In the genomic region with DNA sequence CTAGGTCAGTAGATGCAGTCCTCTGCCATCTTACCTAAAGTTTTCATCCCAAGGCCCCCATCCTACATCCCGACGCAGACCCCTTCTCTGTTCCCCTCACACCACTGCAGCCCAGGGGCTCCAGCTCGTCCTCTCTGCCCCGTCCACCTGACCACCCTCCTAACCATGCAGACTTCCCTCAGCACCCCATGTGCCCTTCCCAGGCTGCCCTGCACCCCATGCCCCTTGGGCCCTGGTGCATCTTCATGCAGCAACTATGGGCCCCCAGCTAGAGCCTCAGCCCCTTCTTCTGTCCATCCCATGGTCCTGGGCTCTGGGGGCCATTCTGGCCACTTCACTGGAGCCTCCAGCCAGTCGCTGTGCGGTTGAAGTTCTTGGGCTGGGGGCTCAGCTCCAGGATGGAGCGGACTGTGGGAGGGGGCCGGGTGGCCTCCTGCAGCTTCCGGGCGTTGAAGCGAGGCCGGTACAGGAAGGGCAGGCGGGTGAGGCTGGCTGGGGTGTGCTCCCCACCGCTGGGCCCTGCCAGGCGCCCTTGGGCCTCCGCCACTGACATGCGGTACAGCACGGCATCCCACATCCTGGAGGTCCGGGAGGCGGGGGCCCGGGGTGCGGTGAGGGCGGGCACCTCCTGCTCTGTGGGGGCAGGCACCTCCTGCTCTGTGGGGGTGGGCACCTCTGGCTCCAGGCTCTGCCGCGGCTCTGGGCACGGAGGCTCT, we compare ENCODE assay signal across 8 cellular contexts. TPM values are rescaled to one million over a fixed set of nuclear protein-coding genes. Genes with fewer than 3 reads are reported as not detected.
DNase-seq lines count a peak whose midpoint lies in the region; ATAC-seq and TF ChIP-seq lines count a peak whose summit lies in the region.

No MANE protein-coding gene starts in this region.

- H3K27ac Mint-ChIP-seq in CD8-positive, alpha-beta T cell = peak overlapping the region; percentile 83
- H3K27ac Mint-ChIP-seq in activated CD4-positive, alpha-beta memory T cell treated with anti-CD3 and anti-CD28 coated beads, Interleukin-2, amount 10 ng/mL, durations not matched to agents 7 days and 5 days = peak overlapping the region; percentile 94

- H3K4me1 ChIP-seq in CD8-positive, alpha-beta T cell (ENCODE audit: insufficient read depth, low read length) = peaks cover 51% of the 10 kb centered on the region
- no peaks in the 10 kb centered on the region for H3K4me1 ChIP-seq in SJCRH30

- TF ChIP-seq CTCF in CD8-positive, alpha-beta T cell (IDR thresholded peaks at IDR 0.05) = no peak

- CTCF ChIA-PET in CD8-positive, alpha-beta T cell (lab: Charles Lee) = interaction anchor here (0.5 to 2.4 kb wide), 12 partner anchors 8 to 313 kb away, joined by 3 to 8 read pairs (median 3); no protein-coding TSS in a partner anchor
- CTCF ChIA-PET in activated CD4-positive, alpha-beta memory T cell treated with anti-CD3 and anti-CD28 coated beads, Interleukin-2, amount 10 ng/mL, durations not matched to agents 7 days and 5 days (lab: Charles Lee) = interaction anchor here (0.9 to 1.6 kb wide), 4 partner anchors 35 to 195 kb away, joined by 4 to 5 read pairs (median 4); partner anchors contain the start of gene MRPL23

- no peaks in the 10 kb centered on the region for H3K27me3 ChIP-seq in CD8-positive, alpha-beta T cell (ENCODE audit: insufficient read depth, low read length)
- H3K27me3 ChIP-seq in SJCRH30 (no peaks in the 10 kb centered on the region), MG63 (no peaks in the 10 kb centered on the region)

- H3K9me3 Mint-ChIP-seq in CD8-positive, alpha-beta T cell = no peaks in the 10 kb centered on the region
- H3K9me3 Mint-ChIP-seq in activated CD4-positive, alpha-beta memory T cell treated with anti-CD3 and anti-CD28 coated beads, Interleukin-2, amount 10 ng/mL, durations not matched to agents 7 days and 5 days = no peaks in the 10 kb centered on the region

- H3K27me3 Mint-ChIP-seq in CD8-positive, alpha-beta T cell (ENCODE audit: low read depth) = no peaks in the 10 kb centered on the region
- no peaks in the 10 kb centered on the region for H3K27me3 Mint-ChIP-seq in activated CD4-positive, alpha-beta memory T cell treated with anti-CD3 and anti-CD28 coated beads, Interleukin-2, amount 10 ng/mL, durations not matched to agents 7 days and 5 days

- peak overlapping the region; percentile 64 for H3K4me3 ChIP-seq in CD8-positive, alpha-beta T cell (ENCODE audit: low read depth, low read length)
- H3K4me3 ChIP-seq in SJCRH30 (no peak overlapping the region), MG63 (no peak overlapping the region)

- POLR2A ChIA-PET in CD8-positive, alpha-beta T cell (lab: Charles Lee) = interaction anchor here (0.9 to 4.0 kb wide), 8 partner anchors 13 to 42 kb away, joined by 3 to 27 read pairs (median 4); partner anchors contain the start of gene LSP1
- POLR2A ChIA-PET in activated CD4-positive, alpha-beta memory T cell treated with anti-CD3 and anti-CD28 coated beads, Interleukin-2, amount 10 ng/mL, durations not matched to agents 7 days and 5 days (lab: Charles Lee) = interaction anchor here (0.6 to 5.6 kb wide), 9 partner anchors 12 to 1138 kb away, joined by 3 to 67 read pairs (median 4); partner anchors contain the start of genes LSP1 and TNNT3

- peaks cover 52% of the 10 kb centered on the region for H3K4me1 Mint-ChIP-seq in CD8-positive, alpha-beta T cell (ENCODE audit: low read depth)
- peaks cover 43% of the 10 kb centered on the region for H3K4me1 Mint-ChIP-seq in activated CD4-positive, alpha-beta memory T cell treated with anti-CD3 and anti-CD28 coated beads, Interleukin-2, amount 10 ng/mL, durations not matched to agents 7 days and 5 days

- ATAC-seq in CD8-positive, alpha-beta T cell = peak; percentile 91
- peak; percentile 40 for ATAC-seq in esophagus mucosa
- ATAC-seq in HG03159 (IDR thresholded peaks at IDR 0.05; ENCODE audit: unreplicated experiment) = no peak

- peak overlapping the region; percentile 38 for H3K27ac ChIP-seq in CD8-positive, alpha-beta T cell (ENCODE audit: low read depth, low read length)
- H3K27ac ChIP-seq in SJCRH30 = no peak overlapping the region

- H3K36me3 Mint-ChIP-seq in CD8-positive, alpha-beta T cell = peaks cover 8% of the 10 kb centered on the region
- H3K36me3 Mint-ChIP-seq in activated CD4-positive, alpha-beta memory T cell treated with anti-CD3 and anti-CD28 coated beads, Interleukin-2, amount 10 ng/mL, durations not matched to agents 7 days and 5 days (ENCODE audit: low read depth) = peaks cover 34% of the 10 kb centered on the region

- intact Hi-C loops in CD8-positive, alpha-beta T cell (cut with DNase I, micrococcal nuclease) = loop anchor here in 1 of 2 experiments (1.0 kb wide), 1 partner anchor 38 kb away; no protein-coding TSS in a partner anchor

- H3K4me3 Mint-ChIP-seq in CD8-positive, alpha-beta T cell = peak overlapping the region; percentile 78
- peak overlapping the region; percentile 55 for H3K4me3 Mint-ChIP-seq in activated CD4-positive, alpha-beta memory T cell treated with anti-CD3 and anti-CD28 coated beads, Interleukin-2, amount 10 ng/mL, durations not matched to agents 7 days and 5 days

- peaks cover 21% of the 10 kb centered on the region for H3K36me3 ChIP-seq in CD8-positive, alpha-beta T cell (ENCODE audit: insufficient read depth, low read length)
- H3K36me3 ChIP-seq in SJCRH30 = no peaks in the 10 kb centered on the region
- H3K36me3 ChIP-seq in MG63 = peaks cover 42% of the 10 kb centered on the region

- H3K9me3 ChIP-seq in CD8-positive, alpha-beta T cell (ENCODE audit: low read length) = no peaks in the 10 kb centered on the region
- H3K9me3 ChIP-seq in SJCRH30 (replicated peaks) (no peaks in the 10 kb centered on the region), MG63 (no peaks in the 10 kb centered on the region)

- DNase-seq in CD8-positive, alpha-beta T cell = peak; percentile 63 to 94 (median 81)
- DNase-seq in activated CD4-positive, alpha-beta memory T cell treated with anti-CD3 and anti-CD28 coated beads, Interleukin-2, amount 10 ng/mL, durations not matched to agents 7 days and 5 days = peak; percentile 91
- peak; percentile 66 for DNase-seq in stimulated activated CD4-positive, alpha-beta T cell treated with anti-CD3 and anti-CD28 coated beads, Interleukin-4, amount 100 ng/mL, for 1 hour
- DNase-seq in SJCRH30 (no peak), EL (no peak), MG63 (no peak)

RNA-seq across cellular contexts. Expression of gene PRR33, which starts 2.7 kb away (rescaled TPM):
- total RNA-seq in CD8-positive, alpha-beta T cell = not detected
- under 1 TPM; 0.08 TPM for total RNA-seq in activated CD4-positive, alpha-beta memory T cell treated with anti-CD3 and anti-CD28 coated beads, Interleukin-2, amount 10 ng/mL, durations not matched to agents 7 days and 5 days
- not detected for total RNA-seq in esophagus mucosa
- 0.02 and 0.05 TPM in 2 replicates for total RNA-seq in SJCRH30 (2014; rRNA removed; shearing (Covaris generic))
- not detected in 2 replicates for total RNA-seq in MG63 (2014; rRNA removed; shearing (Covaris generic); ENCODE audit: low replicate concordance)

RNA-seq across cellular contexts. Expression of gene TNNT3, which starts 30.5 kb away (rescaled TPM):
- 10 to 100 TPM; 18.6 to 19.2 TPM for total RNA-seq in CD8-positive, alpha-beta T cell
- 1 to 10 TPM; 6.6 to 9.7 TPM for total RNA-seq in activated CD4-positive, alpha-beta memory T cell treated with anti-CD3 and anti-CD28 coated beads, Interleukin-2, amount 10 ng/mL, durations not matched to agents 7 days and 5 days
- 0.40 TPM for total RNA-seq in esophagus mucosa
- total RNA-seq in SJCRH30 (2014; rRNA removed; shearing (Covaris generic)) = 2.2 and 2.3 TPM in 2 replicates
- total RNA-seq in MG63 (2014; rRNA removed; shearing (Covaris generic); ENCODE audit: low replicate concordance) = not detected in 2 replicates

RNA-seq across cellular contexts. Expression of gene LSP1, which starts 36.1 kb away (rescaled TPM):
- total RNA-seq in CD8-positive, alpha-beta T cell = 100 to 1,000 TPM; 190 to 191 TPM
- 100 to 1,000 TPM; 590 TPM for total RNA-seq in activated CD4-positive, alpha-beta memory T cell treated with anti-CD3 and anti-CD28 coated beads, Interleukin-2, amount 10 ng/mL, durations not matched to agents 7 days and 5 days
- total RNA-seq in esophagus mucosa = 18.8 TPM
- total RNA-seq in SJCRH30 (2014; rRNA removed; shearing (Covaris generic)) = 15.0 and 15.4 TPM in 2 replicates
- 41.7 and 66.6 TPM in 2 replicates for total RNA-seq in MG63 (2014; rRNA removed; shearing (Covaris generic); ENCODE audit: low replicate concordance)

RNA-seq across cellular contexts. Expression of gene TNNI2, which starts 50.2 kb away (rescaled TPM):
- under 1 TPM in 1 of 2 experiments, not detected in 1; 0.60 TPM for total RNA-seq in CD8-positive, alpha-beta T cell
- total RNA-seq in activated CD4-positive, alpha-beta memory T cell treated with anti-CD3 and anti-CD28 coated beads, Interleukin-2, amount 10 ng/mL, durations not matched to agents 7 days and 5 days = under 1 TPM; 0.38 to 0.60 TPM
- total RNA-seq in esophagus mucosa = 4.4 TPM
- 20.2 and 20.5 TPM in 2 replicates for total RNA-seq in SJCRH30 (2014; rRNA removed; shearing (Covaris generic))
- not detected in 2 replicates for total RNA-seq in MG63 (2014; rRNA removed; shearing (Covaris generic); ENCODE audit: low replicate concordance)

RNA-seq across cellular contexts. Expression of gene SYT8, which starts 54.2 kb away (rescaled TPM):
- total RNA-seq in CD8-positive, alpha-beta T cell = not detected
- not detected for total RNA-seq in activated CD4-positive, alpha-beta memory T cell treated with anti-CD3 and anti-CD28 coated beads, Interleukin-2, amount 10 ng/mL, durations not matched to agents 7 days and 5 days
- 22.4 TPM for total RNA-seq in esophagus mucosa
- total RNA-seq in SJCRH30 (2014; rRNA removed; shearing (Covaris generic)) = 1.7 and 2.7 TPM in 2 replicates
- not detected in 2 replicates for total RNA-seq in MG63 (2014; rRNA removed; shearing (Covaris generic); ENCODE audit: low replicate concordance)

Comparison
In these comparisons a context has a peak if more than half of its experiments do, and no peak if none do; other contexts are left out.
1. DNase-seq: peak in CD8-positive, alpha-beta T cell (7 of 7), activated CD4-positive, alpha-beta memory T cell treated with anti-CD3 and anti-CD28 coated beads, Interleukin-2, amount 10 ng/mL, durations not matched to agents 7 days and 5 days (single experiment) and stimulated activated CD4-positive, alpha-beta T cell treated with anti-CD3 and anti-CD28 coated beads, Interleukin-4, amount 100 ng/mL, for 1 hour (single experiment); none in SJCRH30 (0 of 2), EL (single experiment) and MG63 (single experiment).